Comparison of ENCODE assay signal across 28 cellular contexts in the genomic region with DNA sequence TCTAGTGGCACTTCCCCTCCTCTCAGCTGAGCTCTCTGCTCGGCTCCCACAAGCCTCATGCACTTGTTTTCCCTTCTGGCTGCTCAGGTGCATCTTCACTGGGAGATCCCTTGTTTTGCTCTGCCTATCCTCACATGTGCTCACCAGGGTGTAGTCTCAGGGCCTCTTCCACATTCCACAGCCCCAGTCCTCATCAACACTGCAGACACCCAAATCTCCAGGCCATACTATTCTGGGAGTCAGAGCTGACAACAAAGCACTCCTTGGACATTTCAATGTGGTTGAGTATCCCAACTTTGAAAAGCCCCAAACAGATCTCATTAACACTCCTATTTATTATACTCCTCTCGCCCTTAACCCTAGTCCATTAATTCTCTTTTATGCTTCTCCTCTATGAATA.
DNase-seq lines count a peak whose midpoint lies in the region; ATAC-seq and TF ChIP-seq lines count a peak whose summit lies in the region.
"Had no signal": no experiment of that assay in that cellular context is flagged by ENCODE, and none has a peak within 500 bp of the region (broad histone marks: within the 10 kb centered on the region; RNA-seq: fewer than 3 reads in every experiment).

No MANE protein-coding gene starts in this region.

- H3K9me3 Mint-ChIP-seq in activated CD8-positive, alpha-beta memory T cell treated with anti-CD3 and anti-CD28 coated beads, Interleukin-2, amount 10 ng/mL, durations not matched to agents 7 days and 5 days (ENCODE audit: low read depth) = no peaks in the 10 kb centered on the region
- H3K9me3 Mint-ChIP-seq: activated naive CD4-positive, alpha-beta T cell treated with anti-CD3 and anti-CD28 coated beads, Interleukin-2, amount 50 U/mL, for 24 hours; T-helper 1 cell treated with Interleukin-12 subunit alpha and Interleukin-12 subunit beta and Interleukin-4 antibody, amounts not matched to agents 30 μg/mL and 1 μg/mL, for 36 hours had no signal

- H3K9ac ChIP-seq in IMR-90 (ENCODE audit: low read depth, low read length) (no peak overlapping the region), skeletal muscle satellite cell (ENCODE audit: low read depth, low read length) (peak overlapping the region; percentile 24)

- 0 out of 2 replicates have a peak overlapping the region, but pooled peaks have one; percentile 40 for H2AK5ac ChIP-seq in IMR-90 (ENCODE audit: low read depth, low read length)

- H3K18ac ChIP-seq in IMR-90 (ENCODE audit: low read depth, low read length) = no peak overlapping the region

- intact Hi-C loops in IMR-90 (cut with micrococcal nuclease) = loop anchor here (2.0 to 5.0 kb wide), 2 partner anchors 60 to 106 kb away; no protein-coding TSS in a partner anchor

- no peaks in the 10 kb centered on the region for H3K4me1 Mint-ChIP-seq in activated CD8-positive, alpha-beta memory T cell treated with anti-CD3 and anti-CD28 coated beads, Interleukin-2, amount 10 ng/mL, durations not matched to agents 7 days and 5 days
- H3K4me1 Mint-ChIP-seq: activated naive CD4-positive, alpha-beta T cell treated with anti-CD3 and anti-CD28 coated beads, Interleukin-2, amount 50 U/mL, for 24 hours had no signal

- H4K91ac ChIP-seq in IMR-90 (ENCODE audit: insufficient read depth, low read depth, low read length) = 0 out of 2 replicates have a peak overlapping the region, but pooled peaks have one; percentile 18

- no peaks in the 10 kb centered on the region for H4K20me1 ChIP-seq in IMR-90 (ENCODE audit: insufficient read depth, low read length)

- POLR2A ChIA-PET in IMR-90 (lab: Charles Lee; ENCODE audit: unreplicated experiment) = no interaction called here

- no peak for TF ChIP-seq CTCF in IMR-90 (conservative IDR thresholded peaks at IDR 0.05; ENCODE audit: low read depth, low read length)
- no peak for TF ChIP-seq CTCF in fibroblast of villous mesenchyme (IDR thresholded peaks at IDR 0.05; ENCODE audit: insufficient read depth, low read depth, low read length)

- no peak for TF ChIP-seq POLR2A in IMR-90 (IDR thresholded peaks at IDR 0.05; ENCODE audit: low read depth, low read length)

- H3K27me3 Mint-ChIP-seq in activated CD8-positive, alpha-beta memory T cell treated with anti-CD3 and anti-CD28 coated beads, Interleukin-2, amount 10 ng/mL, durations not matched to agents 7 days and 5 days = no peaks in the 10 kb centered on the region
- H3K27me3 Mint-ChIP-seq: activated naive CD4-positive, alpha-beta T cell treated with anti-CD3 and anti-CD28 coated beads, Interleukin-2, amount 50 U/mL, for 24 hours had no signal

- H3K36me3 Mint-ChIP-seq in activated CD8-positive, alpha-beta memory T cell treated with anti-CD3 and anti-CD28 coated beads, Interleukin-2, amount 10 ng/mL, durations not matched to agents 7 days and 5 days = peaks cover 45% of the 10 kb centered on the region

- no peak overlapping the region for H3K23ac ChIP-seq in IMR-90 (ENCODE audit: low read depth, low read length)

- H3K4me2 ChIP-seq in IMR-90 (ENCODE audit: low read depth, low read length) (no peak overlapping the region), skeletal muscle satellite cell (ENCODE audit: low read length) (peak overlapping the region; percentile 24)

- H2AK9ac ChIP-seq in IMR-90 (replicated peaks; ENCODE audit: low read depth, low read length, poor library complexity) = no peak overlapping the region

- peaks cover 8% of the 10 kb centered on the region for H3K4me1 ChIP-seq in IMR-90 (ENCODE audit: control insufficient read depth, insufficient read depth, low read length)
- peaks cover 25% of the 10 kb centered on the region for H3K4me1 ChIP-seq in skeletal muscle satellite cell (ENCODE audit: control insufficient read depth, insufficient read depth, low read length)
- H3K4me1 ChIP-seq: left lung, SJSA1, upper lobe of left lung had no signal

- no peaks in the 10 kb centered on the region for H3K9me3 ChIP-seq in IMR-90 (ENCODE audit: control insufficient read depth, insufficient read depth, low read length)
- no peaks in the 10 kb centered on the region for H3K9me3 ChIP-seq in skeletal muscle satellite cell (replicated peaks; ENCODE audit: low read length)
- H3K9me3 ChIP-seq: left lung, neutrophil, SJSA1, upper lobe of left lung had no signal

- CTCF ChIA-PET in IMR-90 (lab: Yijun Ruan, JAX) = interaction anchor here (0.9 to 2.4 kb wide), 4 partner anchors 9 to 107 kb away, joined by 3 to 10 read pairs (median 3); no protein-coding TSS in a partner anchor
- CTCF ChIA-PET in activated CD8-positive, alpha-beta memory T cell treated with anti-CD3 and anti-CD28 coated beads, Interleukin-2, amount 10 ng/mL, durations not matched to agents 7 days and 5 days (lab: Charles Lee) = no interaction called here

- H3K14ac ChIP-seq in IMR-90 (replicated peaks; ENCODE audit: low read depth, low read length) = peak overlapping the region; percentile 15; the same call in 1 of the 2 replicates

- peak; percentile 36 for ATAC-seq in IMR-90 (ENCODE audit: low read depth)
- no peak for ATAC-seq in activated CD8-positive, alpha-beta memory T cell treated with anti-CD3 and anti-CD28 coated beads, Interleukin-2, amount 10 ng/mL, durations not matched to agents 7 days and 5 days
- ATAC-seq: GM12878, left lung, right cardiac atrium had no signal

- WGBS in IMR-90 (ENCODE audit: extremely low coverage in 2 of 2, insufficient read length in 1 of 2), 2 experiments = 79 to 100% methylated on average over 1 to 2 of the region's 2 CpGs

- BruUV-seq in IMR-90 (replicated peaks; lab: Mats Ljungman, UMichigan) = no TSS peak

- in situ Hi-C loops in IMR-90 (cut with MboI; ENCODE audit: low sequenced_read_pairs) = loop anchor here (5.0 kb wide), 1 partner anchor 60 kb away; no protein-coding TSS in a partner anchor

- TF ChIP-seq RAD21 in IMR-90 (IDR thresholded peaks at IDR 0.05; ENCODE audit: low read length) = no peak

- H2AFZ ChIP-seq in IMR-90 (replicated peaks; ENCODE audit: low read length, poor library complexity) = no peak overlapping the region

- H2BK20ac ChIP-seq in IMR-90 (ENCODE audit: low read depth, low read length) = 0 out of 2 replicates have a peak overlapping the region, but pooled peaks have one; percentile 9

- H2BK120ac ChIP-seq in IMR-90 (ENCODE audit: low read depth, low read length) = peak overlapping the region; percentile 32; the same call in 1 of the 2 replicates

- no peak overlapping the region; a peak in 1 of 4 replicates for H4K8ac ChIP-seq in IMR-90 (ENCODE audit: low read depth in 2 of 2, low read length in 2 of 2)

- H3K36me3 ChIP-seq in IMR-90 (ENCODE audit: control insufficient read depth, insufficient read depth, low read length) = peaks cover 45% of the 10 kb centered on the region
- peaks cover 85% of the 10 kb centered on the region for H3K36me3 ChIP-seq in skeletal muscle satellite cell (ENCODE audit: insufficient read depth, low read length)

- H2BK15ac ChIP-seq in IMR-90 (ENCODE audit: low read depth, low read length) = no peak overlapping the region

- no peak overlapping the region for H3K27ac Mint-ChIP-seq in activated CD8-positive, alpha-beta memory T cell treated with anti-CD3 and anti-CD28 coated beads, Interleukin-2, amount 10 ng/mL, durations not matched to agents 7 days and 5 days
- H3K27ac Mint-ChIP-seq: activated naive CD4-positive, alpha-beta T cell treated with anti-CD3 and anti-CD28 coated beads, Interleukin-2, amount 50 U/mL, for 24 hours; T-helper 1 cell treated with Interleukin-12 subunit alpha and Interleukin-12 subunit beta and Interleukin-4 antibody, amounts not matched to agents 30 μg/mL and 1 μg/mL, for 36 hours had no signal

- dilution Hi-C loops in IMR-90 (cut with HindIII; ENCODE audit: low sequenced_read_pairs, unreplicated experiment) = no loop called here

- no peak overlapping the region for H2BK5ac ChIP-seq in IMR-90 (ENCODE audit: low read depth, low read length, poor library complexity, severe bottlenecking)

- H3K4me3 Mint-ChIP-seq in activated CD8-positive, alpha-beta memory T cell treated with anti-CD3 and anti-CD28 coated beads, Interleukin-2, amount 10 ng/mL, durations not matched to agents 7 days and 5 days = no peak overlapping the region
- H3K4me3 Mint-ChIP-seq: activated naive CD4-positive, alpha-beta T cell treated with anti-CD3 and anti-CD28 coated beads, Interleukin-2, amount 50 U/mL, for 24 hours; T-helper 1 cell treated with Interleukin-12 subunit alpha and Interleukin-12 subunit beta and Interleukin-4 antibody, amounts not matched to agents 30 μg/mL and 1 μg/mL, for 36 hours had no signal

- no peaks in the 10 kb centered on the region for H3K27me3 ChIP-seq in IMR-90 (ENCODE audit: control insufficient read depth, insufficient read depth, low read length)
- no peaks in the 10 kb centered on the region for H3K27me3 ChIP-seq in skeletal muscle satellite cell (ENCODE audit: control insufficient read depth, insufficient read depth, low read length)
- H3K27me3 ChIP-seq: brain microvascular endothelial cell, left lung, neutrophil, SJSA1, upper lobe of left lung had no signal

- H3K4ac ChIP-seq in IMR-90 (ENCODE audit: low read depth, low read length) = peak overlapping the region; percentile 18

- DNase-seq in EH (ENCODE audit: low read depth) = peak; percentile 74
- DNase-seq in IMR-90 = no peak
- peak; percentile 72 for DNase-seq in fibroblast of villous mesenchyme (ENCODE audit: low read depth)
- no peak for DNase-seq in activated CD8-positive, alpha-beta memory T cell treated with anti-CD3 and anti-CD28 coated beads, Interleukin-2, amount 10 ng/mL, durations not matched to agents 7 days and 5 days
- no peak for DNase-seq in NCI-H146 (lab: John Stamatoyannopoulos, UW)
- DNase-seq in activated CD8-positive, alpha-beta memory T cell treated with anti-CD3 and anti-CD28 coated beads, Interleukin-2, amount 50 U/mL, for 4 hours = no peak
- DNase-seq in NCI-H524 (lab: John Stamatoyannopoulos, UW) = no peak
- DNase-seq: activated CD4-positive, alpha-beta T cell treated with anti-CD3 and anti-CD28 coated beads, Interleukin-2, amount 50 U/mL, for 48 hours; amygdala; brain microvascular endothelial cell; KBM-7; left lung; mesendoderm; NCI-H1092 treated with DMSO at 0.1 percent for 48 hours; NCI-H187 treated with DMSO at 0.1 percent for 48 hours; NCI-H2171; right cardiac atrium; stimulated activated CD4-positive, alpha-beta T cell treated with anti-CD3 and anti-CD28 coated beads, Interleukin-4, amount 100 ng/mL, for 1 hour; substantia nigra; upper lobe of left lung had no signal

- H3K4me3 ChIP-seq in IMR-90 (ENCODE audit: insufficient read depth, low read depth, low read length) (no peak overlapping the region), fibroblast of villous mesenchyme (ENCODE audit: low read depth, low read length) (no peak overlapping the region), skeletal muscle satellite cell (ENCODE audit: low read length) (no peak overlapping the region)
- H3K4me3 ChIP-seq: GM12878, left lung, SJSA1, upper lobe of left lung had no signal

- no peaks in the 10 kb centered on the region; a peak in 1 of 4 replicates for H3K79me1 ChIP-seq in IMR-90 (ENCODE audit: low read depth in 1 of 2, low read length in 2 of 2)

- H4K5ac ChIP-seq in IMR-90 (ENCODE audit: low read depth, low read length) = no peak overlapping the region

- peak overlapping the region; percentile 14; the same call in 1 of the 2 replicates for H3K27ac ChIP-seq in IMR-90 (ENCODE audit: insufficient read depth, low read length)
- H3K27ac ChIP-seq: brain microvascular endothelial cell, C4-2B, left lung, neutrophil, RWPE1, SJSA1, upper lobe of left lung had no signal

- H3K9me1 ChIP-seq in IMR-90 (ENCODE audit: insufficient read depth, low read length) = peaks cover 8% of the 10 kb centered on the region

- H3K56ac ChIP-seq in IMR-90 (ENCODE audit: extremely low read depth, insufficient read depth, low read length) = no peak overlapping the region

Comparison
In these comparisons a context has a peak if more than half of its experiments do, and no peak if none do; other contexts are left out.
1. DNase-seq: peak in EH (single experiment) and fibroblast of villous mesenchyme (single experiment); none in IMR-90 (single experiment), activated CD8-positive, alpha-beta memory T cell treated with anti-CD3 and anti-CD28 coated beads, Interleukin-2, amount 10 ng/mL, durations not matched to agents 7 days and 5 days (single experiment), NCI-H146 (single experiment), activated CD8-positive, alpha-beta memory T cell treated with anti-CD3 and anti-CD28 coated beads, Interleukin-2, amount 50 U/mL, for 4 hours (single experiment) and NCI-H524 (0 of 2).